In genomic region chr13:46106839-46107371, GRCh38 we compare ENCODE assay signal across 1 cellular context.
A peak's percentile ranks its signal among the peaks of the same experiment; 100 is the strongest.
TF ChIP-seq lines count a peak whose summit lies in the region.

No MANE protein-coding gene starts in this region.

TF ChIP-seq in K562, 482 proteins besides CTCF, POLR2A, EP300 and RAD21:
- TF ChIP-seq, protein P1, sequence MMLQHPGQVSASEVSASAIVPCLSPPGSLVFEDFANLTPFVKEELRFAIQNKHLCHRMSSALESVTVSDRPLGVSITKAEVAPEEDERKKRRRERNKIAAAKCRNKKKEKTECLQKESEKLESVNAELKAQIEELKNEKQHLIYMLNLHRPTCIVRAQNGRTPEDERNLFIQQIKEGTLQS (IDR thresholded peaks at IDR 0.05): 0 out of 2 replicates have a peak, but pooled peaks have one; percentile 11
- TF ChIP-seq, protein P1 (CRISPR knock-in tag; conservative IDR thresholded peaks at IDR 0.05): no peak
- TF ChIP-seq FOSL1 (tag; conservative IDR thresholded peaks at IDR 0.05) (peak; percentile 44; the same call in 1 of the 2 replicates), ZBTB17 (CRISPR knock-in tag; IDR thresholded peaks at IDR 0.05) (0 out of 2 replicates have a peak, but pooled peaks have one; percentile 37), HMG20A (CRISPR knock-in tag; conservative IDR thresholded peaks at IDR 0.05) (no peak)
